In the genomic region with DNA sequence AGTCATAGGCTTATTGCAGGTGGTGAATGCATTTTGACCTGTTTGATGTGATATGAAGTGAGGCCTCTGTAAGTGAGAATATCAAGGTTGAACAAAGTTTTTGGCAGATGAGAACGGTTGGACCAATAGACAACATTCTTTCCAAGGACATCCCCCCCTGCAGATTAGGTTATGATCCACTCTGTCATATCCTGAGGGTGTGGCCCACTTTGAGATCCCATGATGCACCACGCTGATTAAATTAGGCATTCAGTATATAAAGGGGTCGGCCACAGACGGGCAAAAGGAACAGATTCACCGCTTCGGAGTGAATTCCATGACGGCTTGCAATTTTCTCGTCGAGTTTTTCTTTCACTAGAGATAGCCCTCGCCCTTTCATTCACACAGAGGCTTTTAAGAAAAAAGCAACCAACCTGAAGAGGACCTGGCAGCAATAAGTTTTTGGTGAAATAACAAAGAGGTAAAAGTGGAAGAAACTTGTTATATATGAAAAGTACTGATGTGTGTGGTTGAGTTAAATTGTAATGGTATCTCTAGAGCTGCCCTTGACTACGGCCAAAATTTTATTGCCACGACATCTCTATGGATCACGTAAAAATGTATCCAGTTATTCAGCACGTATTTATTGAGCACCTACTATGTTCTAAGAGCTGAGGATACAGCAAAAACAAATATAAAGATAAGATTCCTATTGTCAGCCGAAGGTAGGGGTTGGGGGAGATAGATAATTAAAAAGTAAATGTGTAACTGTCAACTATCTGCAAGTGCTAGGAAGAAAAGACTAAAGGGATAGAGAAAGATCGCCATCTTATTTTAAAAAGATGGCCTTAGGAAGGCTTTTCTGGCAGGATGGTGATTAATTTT, we compare ENCODE assay signal across 1 cellular context.
TF ChIP-seq lines count a peak whose summit lies in the region.

No MANE protein-coding gene starts in this region.

TF ChIP-seq in HepG2, 621 proteins besides CTCF, POLR2A, EP300 and RAD21 (continued from another document):
- TF ChIP-seq, protein P1, sequence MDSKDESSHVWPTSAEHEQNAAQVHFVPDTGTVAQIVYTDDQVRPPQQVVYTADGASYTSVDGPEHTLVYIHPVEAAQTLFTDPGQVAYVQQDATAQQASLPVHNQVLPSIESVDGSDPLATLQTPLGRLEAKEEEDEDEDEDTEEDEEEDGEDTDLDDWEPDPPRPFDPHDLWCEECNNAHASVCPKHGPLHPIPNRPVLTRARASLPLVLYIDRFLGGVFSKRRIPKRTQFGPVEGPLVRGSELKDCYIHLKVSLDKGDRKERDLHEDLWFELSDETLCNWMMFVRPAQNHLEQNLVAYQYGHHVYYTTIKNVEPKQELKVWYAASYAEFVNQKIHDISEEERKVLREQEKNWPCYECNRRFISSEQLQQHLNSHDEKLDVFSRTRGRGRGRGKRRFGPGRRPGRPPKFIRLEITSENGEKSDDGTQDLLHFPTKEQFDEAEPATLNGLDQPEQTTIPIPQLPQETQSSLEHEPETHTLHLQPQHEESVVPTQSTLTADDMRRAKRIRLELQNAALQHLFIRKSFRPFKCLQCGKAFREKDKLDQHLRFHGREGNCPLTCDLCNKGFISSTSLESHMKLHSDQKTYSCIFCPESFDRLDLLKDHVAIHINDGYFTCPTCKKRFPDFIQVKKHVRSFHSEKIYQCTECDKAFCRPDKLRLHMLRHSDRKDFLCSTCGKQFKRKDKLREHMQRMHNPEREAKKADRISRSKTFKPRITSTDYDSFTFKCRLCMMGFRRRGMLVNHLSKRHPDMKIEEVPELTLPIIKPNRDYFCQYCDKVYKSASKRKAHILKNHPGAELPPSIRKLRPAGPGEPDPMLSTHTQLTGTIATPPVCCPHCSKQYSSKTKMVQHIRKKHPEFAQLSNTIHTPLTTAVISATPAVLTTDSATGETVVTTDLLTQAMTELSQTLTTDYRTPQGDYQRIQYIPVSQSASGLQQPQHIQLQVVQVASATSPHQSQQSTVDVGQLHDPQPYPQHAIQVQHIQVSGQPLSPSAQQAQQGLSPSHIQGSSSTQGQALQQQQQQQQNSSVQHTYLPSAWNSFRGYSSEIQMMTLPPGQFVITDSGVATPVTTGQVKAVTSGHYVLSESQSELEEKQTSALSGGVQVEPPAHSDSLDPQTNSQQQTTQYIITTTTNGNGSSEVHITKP (CRISPR knock-in tag; IDR thresholded peaks at IDR 0.05; ENCODE audit: low read depth): peak; percentile 93
- TF ChIP-seq POLR2G (IDR thresholded peaks at IDR 0.05; ENCODE audit: low read depth, low read length): peak; percentile 66
- TF ChIP-seq CREM (IDR thresholded peaks at IDR 0.05): no peak
- no peak for TF ChIP-seq CREM (CRISPR knock-in tag; IDR thresholded peaks at IDR 0.05)
- TF ChIP-seq GATA4 (IDR thresholded peaks at IDR 0.05; ENCODE audit: borderline replicate concordance, low read depth): no peak
- TF ChIP-seq, protein P2, sequence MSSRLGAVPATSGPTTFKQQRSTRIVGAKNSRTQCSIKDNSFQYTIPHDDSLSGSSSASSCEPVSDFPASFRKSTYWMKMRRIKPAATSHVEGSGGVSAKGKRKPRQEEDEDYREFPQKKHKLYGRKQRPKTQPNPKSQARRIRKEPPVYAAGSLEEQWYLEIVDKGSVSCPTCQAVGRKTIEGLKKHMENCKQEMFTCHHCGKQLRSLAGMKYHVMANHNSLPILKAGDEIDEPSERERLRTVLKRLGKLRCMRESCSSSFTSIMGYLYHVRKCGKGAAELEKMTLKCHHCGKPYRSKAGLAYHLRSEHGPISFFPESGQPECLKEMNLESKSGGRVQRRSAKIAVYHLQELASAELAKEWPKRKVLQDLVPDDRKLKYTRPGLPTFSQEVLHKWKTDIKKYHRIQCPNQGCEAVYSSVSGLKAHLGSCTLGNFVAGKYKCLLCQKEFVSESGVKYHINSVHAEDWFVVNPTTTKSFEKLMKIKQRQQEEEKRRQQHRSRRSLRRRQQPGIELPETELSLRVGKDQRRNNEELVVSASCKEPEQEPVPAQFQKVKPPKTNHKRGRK (CRISPR knock-in tag; IDR thresholded peaks at IDR 0.05): no peak
- no peak for TF ChIP-seq JUNB (CRISPR knock-in tag; IDR thresholded peaks at IDR 0.05; ENCODE audit: borderline replicate concordance)
- TF ChIP-seq EED (CRISPR knock-in tag; IDR thresholded peaks at IDR 0.05): no peak
- TF ChIP-seq ZBTB38 (CRISPR knock-in tag; IDR thresholded peaks at IDR 0.05): no peak
- TF ChIP-seq, protein P3, sequence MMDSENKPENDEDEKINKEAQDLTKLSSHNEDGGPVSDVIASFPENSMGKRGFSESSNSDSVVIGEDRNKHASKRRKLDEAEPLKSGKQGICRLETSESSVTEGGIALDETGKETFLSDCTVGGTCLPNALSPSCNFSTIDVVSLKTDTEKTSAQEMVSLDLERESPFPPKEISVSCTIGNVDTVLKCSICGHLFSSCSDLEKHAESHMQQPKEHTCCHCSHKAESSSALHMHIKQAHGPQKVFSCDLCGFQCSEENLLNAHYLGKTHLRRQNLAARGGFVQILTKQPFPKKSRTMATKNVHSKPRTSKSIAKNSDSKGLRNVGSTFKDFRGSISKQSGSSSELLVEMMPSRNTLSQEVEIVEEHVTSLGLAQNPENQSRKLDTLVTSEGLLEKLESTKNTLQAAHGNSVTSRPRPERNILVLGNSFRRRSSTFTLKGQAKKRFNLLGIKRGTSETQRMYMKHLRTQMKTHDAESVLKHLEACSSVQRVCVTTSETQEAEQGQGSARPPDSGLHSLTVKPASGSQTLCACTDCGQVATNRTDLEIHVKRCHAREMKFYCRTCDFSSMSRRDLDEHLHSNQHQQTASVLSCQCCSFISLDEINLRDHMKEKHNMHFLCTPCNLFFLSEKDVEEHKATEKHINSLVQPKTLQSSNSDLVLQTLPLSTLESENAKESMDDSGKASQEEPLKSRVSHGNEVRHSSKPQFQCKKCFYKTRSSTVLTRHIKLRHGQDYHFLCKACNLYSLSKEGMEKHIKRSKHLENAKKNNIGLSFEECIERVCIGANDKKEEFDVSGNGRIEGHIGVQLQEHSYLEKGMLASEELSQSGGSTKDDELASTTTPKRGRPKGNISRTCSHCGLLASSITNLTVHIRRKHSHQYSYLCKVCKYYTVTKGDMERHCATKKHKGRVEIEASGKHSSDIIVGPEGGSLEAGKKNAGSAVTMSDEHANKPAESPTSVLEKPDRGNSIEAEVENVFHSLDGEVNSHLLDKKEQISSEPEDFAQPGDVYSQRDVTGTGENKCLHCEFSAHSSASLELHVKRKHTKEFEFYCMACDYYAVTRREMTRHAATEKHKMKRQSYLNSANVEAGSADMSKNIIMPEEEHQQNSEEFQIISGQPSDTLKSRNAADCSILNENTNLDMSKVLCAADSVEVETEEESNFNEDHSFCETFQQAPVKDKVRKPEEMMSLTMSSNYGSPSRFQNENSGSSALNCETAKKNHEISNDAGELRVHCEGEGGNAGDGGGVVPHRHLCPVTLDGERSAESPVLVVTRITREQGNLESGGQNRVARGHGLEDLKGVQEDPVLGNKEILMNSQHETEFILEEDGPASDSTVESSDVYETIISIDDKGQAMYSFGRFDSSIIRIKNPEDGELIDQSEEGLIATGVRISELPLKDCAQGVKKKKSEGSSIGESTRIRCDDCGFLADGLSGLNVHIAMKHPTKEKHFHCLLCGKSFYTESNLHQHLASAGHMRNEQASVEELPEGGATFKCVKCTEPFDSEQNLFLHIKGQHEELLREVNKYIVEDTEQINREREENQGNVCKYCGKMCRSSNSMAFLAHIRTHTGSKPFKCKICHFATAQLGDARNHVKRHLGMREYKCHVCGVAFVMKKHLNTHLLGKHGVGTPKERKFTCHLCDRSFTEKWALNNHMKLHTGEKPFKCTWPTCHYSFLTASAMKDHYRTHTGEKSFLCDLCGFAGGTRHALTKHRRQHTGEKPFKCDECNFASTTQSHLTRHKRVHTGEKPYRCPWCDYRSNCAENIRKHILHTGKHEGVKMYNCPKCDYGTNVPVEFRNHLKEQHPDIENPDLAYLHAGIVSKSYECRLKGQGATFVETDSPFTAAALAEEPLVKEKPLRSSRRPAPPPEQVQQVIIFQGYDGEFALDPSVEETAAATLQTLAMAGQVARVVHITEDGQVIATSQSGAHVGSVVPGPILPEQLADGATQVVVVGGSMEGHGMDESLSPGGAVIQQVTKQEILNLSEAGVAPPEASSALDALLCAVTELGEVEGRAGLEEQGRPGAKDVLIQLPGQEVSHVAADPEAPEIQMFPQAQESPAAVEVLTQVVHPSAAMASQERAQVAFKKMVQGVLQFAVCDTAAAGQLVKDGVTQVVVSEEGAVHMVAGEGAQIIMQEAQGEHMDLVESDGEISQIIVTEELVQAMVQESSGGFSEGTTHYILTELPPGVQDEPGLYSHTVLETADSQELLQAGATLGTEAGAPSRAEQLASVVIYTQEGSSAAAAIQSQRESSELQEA (CRISPR knock-in tag; IDR thresholded peaks at IDR 0.05; ENCODE audit: not compliant biosample characterization): no peak
- TF ChIP-seq SALL1 (CRISPR knock-in tag; IDR thresholded peaks at IDR 0.05): peak; percentile 32; the same call in 1 of the 2 replicates
